Comparison of ENCODE assay signal across 17 cellular contexts in the genomic region with DNA sequence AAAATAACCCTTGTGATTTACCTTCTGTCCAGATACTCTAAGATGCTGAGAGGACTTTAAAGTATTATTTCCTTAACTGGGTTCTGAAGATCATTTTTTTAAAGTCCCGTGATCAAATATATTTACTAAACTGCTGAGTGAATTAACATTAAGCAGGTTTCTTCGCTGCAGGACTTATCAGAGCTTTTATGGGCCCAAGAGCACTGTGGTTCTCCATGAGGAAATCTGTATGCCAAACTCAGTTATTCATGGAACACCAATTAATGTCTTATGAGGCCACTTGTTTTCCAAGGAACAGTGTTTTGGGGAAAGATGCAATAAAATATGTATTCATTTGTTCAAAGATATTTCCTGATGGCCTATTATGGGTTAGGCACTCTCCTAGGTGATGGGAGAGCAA.
"Had no signal": no experiment of that assay in that cellular context is flagged by ENCODE, and none has a peak within 500 bp of the region (broad histone marks: within the 10 kb centered on the region; RNA-seq: fewer than 3 reads in every experiment).

No MANE protein-coding gene starts in this region.

- H3K4me1 ChIP-seq: body of pancreas, thyroid gland had no signal

- H3K36me3 ChIP-seq: thyroid gland had no signal

- H3K27me3 Mint-ChIP-seq: activated naive CD8-positive, alpha-beta T cell treated with anti-CD3 and anti-CD28 coated beads, Interleukin-2, amount 10 ng/mL, durations not matched to agents 7 days and 5 days; T-cell had no signal

- H3K9me3 Mint-ChIP-seq: activated naive CD8-positive, alpha-beta T cell treated with anti-CD3 and anti-CD28 coated beads, Interleukin-2, amount 10 ng/mL, durations not matched to agents 7 days and 5 days; nephron progenitor cell; T-cell had no signal

- ATAC-seq: body of pancreas, lower lobe of right lung, T-cell had no signal

- H3K4me3 ChIP-seq: body of pancreas, dorsolateral prefrontal cortex, lower lobe of right lung, spleen, thyroid gland had no signal

- H3K9me3 ChIP-seq: body of pancreas, lower lobe of right lung, spleen, thyroid gland had no signal

- DNase-seq: activated CD4-positive, alpha-beta T cell treated with anti-CD3 and anti-CD28 coated beads for 48 hours; activated CD4-positive, CD25-positive, alpha-beta regulatory T cell; activated CD8-positive, alpha-beta memory T cell treated with anti-CD3 and anti-CD28 coated beads for 24 hours; activated naive CD8-positive, alpha-beta T cell treated with anti-CD3 and anti-CD28 coated beads, Interleukin-2, amount 10 ng/mL, durations not matched to agents 7 days and 5 days; body of pancreas; dorsolateral prefrontal cortex; hypothalamus; lower lobe of right lung; nephron progenitor cell; occipital lobe; posterior cingulate gyrus; spleen; stimulated activated CD4-positive, alpha-beta T cell treated with anti-CD3 and anti-CD28 coated beads, Interleukin-4, amount 100 ng/mL, for 4 hours; stimulated activated naive CD4-positive, alpha-beta T cell treated with Interleukin-2 at 50 U/mL for 16 hours; T-cell; T-helper 9 cell; thyroid gland had no signal

- H3K27me3 ChIP-seq: body of pancreas, dorsolateral prefrontal cortex, spleen, thyroid gland had no signal

- H3K4me3 Mint-ChIP-seq: activated naive CD8-positive, alpha-beta T cell treated with anti-CD3 and anti-CD28 coated beads, Interleukin-2, amount 10 ng/mL, durations not matched to agents 7 days and 5 days; nephron progenitor cell; T-cell had no signal

- H3K27ac ChIP-seq: body of pancreas, dorsolateral prefrontal cortex, lower lobe of right lung, spleen, thyroid gland had no signal

- H3K27ac Mint-ChIP-seq: nephron progenitor cell had no signal
